ENCODE assay signal across 8 cellular contexts in genomic region chr1:235326719-235327558, GRCh38. TPM values are rescaled to one million over a fixed set of nuclear protein-coding genes. Genes with fewer than 3 reads are reported as not detected.
DNase-seq lines count a peak whose midpoint lies in the region; ATAC-seq, FAIRE-seq and TF ChIP-seq lines count a peak whose summit lies in the region.

No MANE protein-coding gene starts in this region.

- no peak overlapping the region for H2AFZ ChIP-seq in H1 (ENCODE audit: low read length)

- H3K9ac ChIP-seq in H1 (replicated peaks in 1 of 4; ENCODE audit: extremely low read depth in 1 of 4, low read depth in 3 of 4, low read length in 3 of 4), result peak overlapping the region; percentile 86 to 96 (median 93)

- peak overlapping the region; percentile 68 to 82 for H3K4me2 ChIP-seq in H1 (ENCODE audit: insufficient read depth in 1 of 2, low read depth in 2 of 2, low read length in 2 of 2)

- FAIRE-seq in H1 (lab: Jason Lieb, UNC), result no peak

- H3K9me3 ChIP-seq in BE2C (no peaks in the 10 kb centered on the region), H1 (ENCODE audit: insufficient read depth in 2 of 2, low read depth in 1 of 2, low read length in 1 of 2) (no peaks in the 10 kb centered on the region), mucosa of descending colon (no peaks in the 10 kb centered on the region)

- H3K79me2 ChIP-seq in H1 (ENCODE audit: control insufficient read depth in 1 of 2, insufficient read depth in 2 of 2, low read length in 2 of 2), result peaks cover 23 to 87% of the 10 kb centered on the region in 2 experiments

- H4K8ac ChIP-seq in H1 (ENCODE audit: extremely low read depth, insufficient read depth, low read length), result peak overlapping the region; percentile 79; the same call in 1 of the 2 replicates

- H2BK20ac ChIP-seq in H1 (ENCODE audit: low read length), result no peak overlapping the region

- no peak for TF ChIP-seq CTCF in BE2C (IDR thresholded peaks at IDR 0.05; ENCODE audit: low read depth, low read length)
- no peak for TF ChIP-seq CTCF in H1 (IDR thresholded peaks at IDR 0.05; ENCODE audit: control extremely low read depth in 1 of 3, insufficient read depth in 1 of 3, low read depth in 1 of 3, low read length in 3 of 3)
- TF ChIP-seq CTCF in mucosa of descending colon (IDR thresholded peaks at IDR 0.05), result no peak

- H3K27ac ChIP-seq in H1 (ENCODE audit: low read depth, low read length), result peak overlapping the region; percentile 90

- H3K23ac ChIP-seq in H1 (ENCODE audit: insufficient read length), result no peak overlapping the region

- no peak for TF ChIP-seq EP300 in H1 (IDR thresholded peaks at IDR 0.05; ENCODE audit: borderline replicate concordance in 1 of 2, low read depth in 2 of 2, low read length in 2 of 2)

- no peaks in the 10 kb centered on the region for H3K79me1 ChIP-seq in H1 (ENCODE audit: low read depth, low read length)

- no peak overlapping the region for H4K91ac ChIP-seq in H1 (replicated peaks; ENCODE audit: insufficient read length, low read length)

- H3K56ac ChIP-seq in H1 (replicated peaks; ENCODE audit: insufficient read length, low read depth, low read length), result no peak overlapping the region

- TF ChIP-seq POLR2A in H1 (IDR thresholded peaks at IDR 0.05; ENCODE audit: control extremely low read depth in 1 of 2, low read depth in 2 of 2, low read length in 2 of 2), result no peak

- H4K5ac ChIP-seq in H1 (ENCODE audit: insufficient read length, low read depth, low read length), result peak overlapping the region; percentile 65

- H2AK5ac ChIP-seq in H1 (ENCODE audit: low read depth, low read length), result no peak overlapping the region

- H3K4ac ChIP-seq in H1 (replicated peaks; ENCODE audit: insufficient read length, low read depth, low read length), result no peak overlapping the region

- no peak overlapping the region for H3K14ac ChIP-seq in H1 (ENCODE audit: insufficient read length)

- ATAC-seq in GM21529 (IDR thresholded peaks at IDR 0.05; ENCODE audit: unreplicated experiment) (peak; percentile 19), mucosa of descending colon (peak; percentile 0), HG02678 (IDR thresholded peaks at IDR 0.05; ENCODE audit: unreplicated experiment) (no peak)

- no peak overlapping the region for H2BK15ac ChIP-seq in H1 (ENCODE audit: low read length)

- no peak overlapping the region for H2BK12ac ChIP-seq in H1 (ENCODE audit: low read depth, low read length)

- peaks cover 5% of the 10 kb centered on the region for H3K23me2 ChIP-seq in H1 (ENCODE audit: low read depth, low read length)

- H4K20me1 ChIP-seq in H1 (replicated peaks in 1 of 2; ENCODE audit: control insufficient read depth in 1 of 2, insufficient read depth in 2 of 2, low read length in 2 of 2), result peaks cover 3 to 11% of the 10 kb centered on the region in 2 experiments

- DNase-seq in BE2C (peak; percentile 51), NCI-H345 treated with DMSO at 0.1 percent for 48 hours (lab: John Stamatoyannopoulos, UW; ENCODE audit: unreplicated experiment) (peak; percentile 100), H1 (ENCODE audit: low read depth in 1 of 2, low spot score in 2 of 2) (peak in 1 of 2 experiments; percentile 66), mucosa of descending colon (peak; percentile 56 to 68 (median 62))
- peak; percentile 20 to 39 (median 36) for DNase-seq in activated CD8-positive, alpha-beta memory T cell treated with anti-CD3 and anti-CD28 coated beads for 48 hours (ENCODE audit: low read depth in 2 of 3, low spot score in 2 of 3)
- peak; percentile 14 to 30 for DNase-seq in stimulated activated CD8-positive, alpha-beta memory T cell treated with anti-CD3 and anti-CD28 coated beads, Interleukin-2, amount 100 ng/mL, for 1 hour (ENCODE audit: low read depth in 2 of 2)

- WGBS in H1 (ENCODE audit: extremely low coverage in 1 of 2, insufficient coverage in 1 of 2, insufficient read length in 1 of 2, insufficient replicate concordance in 2 of 2, low coverage in 1 of 2, low lambda C conversion rate in 2 of 2, missing lambda C conversion rate in 1 of 2), 2 experiments, result 3% methylated on average over 44 of the region's 78 CpGs; no CpG with 5 or more reads in 1 of the 2 experiments

- CTCF ChIA-PET in H1 (lab: Charles Lee; ENCODE audit: partially characterized antibody), result interaction anchor here (1.3 kb wide), 1 partner anchor 97 kb away, joined by 3 read pairs; no protein-coding TSS in a partner anchor

- peaks cover 14% of the 10 kb centered on the region for H3K36me3 ChIP-seq in BE2C
- peaks cover 0 to 17% (median 0%) of the 10 kb centered on the region in 4 experiments; a peak in 2 of 8 replicates for H3K36me3 ChIP-seq in H1 (ENCODE audit: control insufficient read depth in 2 of 4, insufficient read depth in 4 of 4, low read length in 3 of 4)
- no peaks in the 10 kb centered on the region for H3K36me3 ChIP-seq in mucosa of descending colon (ENCODE audit: low read depth)

- peak overlapping the region; percentile 93 for H3K4me3 ChIP-seq in BE2C (ENCODE audit: low read depth, low read length)
- H3K4me3 ChIP-seq in H1 (ENCODE audit: extremely low read depth in 1 of 4, insufficient read depth in 2 of 4, low read depth in 3 of 4, low read length in 4 of 4), result peak overlapping the region; percentile 45 to 95 (median 86)
- H3K4me3 ChIP-seq in mucosa of descending colon, result peak overlapping the region; percentile 100

- H3K4me1 ChIP-seq in BE2C (no peaks in the 10 kb centered on the region), H1 (replicated peaks in 1 of 4; ENCODE audit: control insufficient read depth in 3 of 4, insufficient read depth in 4 of 4, low read length in 3 of 4) (peaks cover 0 to 8% (median 1%) of the 10 kb centered on the region in 4 experiments; a peak in 3 of 7 replicates), mucosa of descending colon (ENCODE audit: low read depth) (peaks cover 45% of the 10 kb centered on the region)

- no peak overlapping the region for H2BK120ac ChIP-seq in H1 (replicated peaks; ENCODE audit: low read depth, low read length)

- 0 out of 2 replicates have a peak overlapping the region, but pooled peaks have one; percentile 13 for H3K18ac ChIP-seq in H1 (ENCODE audit: extremely low read depth, low read length)

- intact Hi-C loops in mucosa of descending colon (cut with DNase I, micrococcal nuclease), result no loop called here

- no peak for TF ChIP-seq RAD21 in H1 (IDR thresholded peaks at IDR 0.05 in 1 of 2, conservative IDR thresholded peaks at IDR 0.05 in 1 of 2; ENCODE audit: low read depth in 2 of 2, low read length in 2 of 2)

- H3K27me3 ChIP-seq in BE2C (no peaks in the 10 kb centered on the region), H1 (replicated peaks in 1 of 4; ENCODE audit: control insufficient read depth in 3 of 4, extremely low read depth in 1 of 4, insufficient read depth in 3 of 4, low read length in 3 of 4) (no peaks in the 10 kb centered on the region)

- POLR2A ChIA-PET in H1 (lab: Charles Lee; ENCODE audit: partially characterized antibody), result interaction anchor here (0.8 to 6.8 kb wide), 4 partner anchors 12 to 41 kb away, joined by 3 to 39 read pairs (median 6); partner anchors contain the start of gene TBCE

- peak overlapping the region; percentile 76 for H2BK5ac ChIP-seq in H1 (ENCODE audit: low read depth, low read length)

TF ChIP-seq in H1, 55 proteins besides CTCF, POLR2A, EP300 and RAD21 (continues in another document):
- TF ChIP-seq RXRA (IDR thresholded peaks at IDR 0.05; ENCODE audit: insufficient read depth, low read depth, low read length) (no peak), SRF (IDR thresholded peaks at IDR 0.05; ENCODE audit: low read depth, low read length) (no peak), TAF7 (optimal IDR thresholded peaks at IDR 0.05; ENCODE audit: borderline replicate concordance, low read depth, low read length) (no peak), POLR2AphosphoS5 (IDR thresholded peaks at IDR 0.05; ENCODE audit: low read depth, low read length) (no peak), SAP30 (IDR thresholded peaks at IDR 0.05; ENCODE audit: insufficient read depth, insufficient replicate concordance, low read length) (peak; percentile 38), TEAD4 (IDR thresholded peaks at IDR 0.05; ENCODE audit: low read depth, low read length) (no peak)

RNA-seq across cellular contexts. Expression of gene ARID4B, which starts 1.0 kb away (rescaled TPM):
- 13.1 TPM for polyA plus RNA-seq in BE2C (2012; ENCODE audit: insufficient read depth, insufficient read length, low read depth)
- 28.8 and 29.2 TPM in 2 replicates for total RNA-seq in H1 (2021; fragmentation: NEBNext Ultra II Directional; extraction: Animal tissue kit (Norgen Biotek cat#: 25700))
- polyA plus RNA-seq in H1 (2011; rRNA removed), result 3.3 and 5.1 TPM in 2 replicates
- polyA plus RNA-seq in H1 (2011; cell fraction: cytosol; rRNA removed), result 8.3 TPM
- 20.1 TPM for polyA plus RNA-seq in H1 (2011; cell fraction: nucleus; rRNA removed)
- 15.0 to 19.7 TPM (median 16.4 TPM) in 4 replicates for polyA plus RNA-seq in H1 (2012, experiment 1 of 2)
- polyA plus RNA-seq in H1 (2012, experiment 2 of 2), result 1.1 TPM
- 21.7 TPM for polyA plus RNA-seq in H1 (2013, experiment 1 of 2)
- polyA plus RNA-seq in H1 (2013, experiment 2 of 2), result 21.9 TPM
- polyA minus RNA-seq in H1 (2011; rRNA and poly(A)+ RNA removed), result 20.5 and 20.9 TPM in 2 replicates
- polyA minus RNA-seq in H1 (2011; cell fraction: cytosol; rRNA and poly(A)+ RNA removed), result 18.4 TPM
- polyA minus RNA-seq in H1 (2011; cell fraction: nucleus; rRNA and poly(A)+ RNA removed), result 52.9 TPM
- 10 to 100 TPM; 25.9 to 40.5 (median 37.3) TPM for total RNA-seq in mucosa of descending colon

RNA-seq across cellular contexts. Expression of gene GGPS1, which starts 1.4 kb away (rescaled TPM):
- polyA plus RNA-seq in BE2C (2012; ENCODE audit: insufficient read depth, insufficient read length, low read depth), result 39.0 TPM
- total RNA-seq in H1 (2021; fragmentation: NEBNext Ultra II Directional; extraction: Animal tissue kit (Norgen Biotek cat#: 25700)), result 40.4 and 43.6 TPM in 2 replicates
- polyA plus RNA-seq in H1 (2011; rRNA removed), result 10.9 and 20.9 TPM in 2 replicates
- 22.2 TPM for polyA plus RNA-seq in H1 (2011; cell fraction: cytosol; rRNA removed)
- polyA plus RNA-seq in H1 (2011; cell fraction: nucleus; rRNA removed), result 12.5 TPM
- 21.1 to 34.1 TPM (median 24.2 TPM) in 4 replicates for polyA plus RNA-seq in H1 (2012, experiment 1 of 2)
- 4.3 TPM for polyA plus RNA-seq in H1 (2012, experiment 2 of 2)
- polyA plus RNA-seq in H1 (2013, experiment 1 of 2), result 29.1 TPM
- 31.8 TPM for polyA plus RNA-seq in H1 (2013, experiment 2 of 2)
- polyA minus RNA-seq in H1 (2011; rRNA and poly(A)+ RNA removed), result 29.0 and 29.3 TPM in 2 replicates
- 11.0 TPM for polyA minus RNA-seq in H1 (2011; cell fraction: cytosol; rRNA and poly(A)+ RNA removed)
- 14.6 TPM for polyA minus RNA-seq in H1 (2011; cell fraction: nucleus; rRNA and poly(A)+ RNA removed)
- total RNA-seq in mucosa of descending colon, result 10 to 100 TPM; 26.4 to 40.8 (median 34.1) TPM

RNA-seq across cellular contexts. Expression of gene TBCE, which starts 40.3 kb away (rescaled TPM):
- polyA plus RNA-seq in BE2C (2012; ENCODE audit: insufficient read depth, insufficient read length, low read depth), result 35.7 TPM
- total RNA-seq in H1 (2021; fragmentation: NEBNext Ultra II Directional; extraction: Animal tissue kit (Norgen Biotek cat#: 25700)), result 42.9 and 44.1 TPM in 2 replicates
- 14.5 and 22.7 TPM in 2 replicates for polyA plus RNA-seq in H1 (2011; rRNA removed)
- 31.6 TPM for polyA plus RNA-seq in H1 (2011; cell fraction: cytosol; rRNA removed)
- 12.4 TPM for polyA plus RNA-seq in H1 (2011; cell fraction: nucleus; rRNA removed)
- 39.7 to 72.2 TPM (median 46.4 TPM) in 4 replicates for polyA plus RNA-seq in H1 (2012, experiment 1 of 2)
- 14.9 TPM for polyA plus RNA-seq in H1 (2012, experiment 2 of 2)
- polyA plus RNA-seq in H1 (2013, experiment 1 of 2), result 41.5 TPM
- 45.3 TPM for polyA plus RNA-seq in H1 (2013, experiment 2 of 2)
- polyA minus RNA-seq in H1 (2011; rRNA and poly(A)+ RNA removed), result 18.5 and 26.1 TPM in 2 replicates
- polyA minus RNA-seq in H1 (2011; cell fraction: cytosol; rRNA and poly(A)+ RNA removed), result 14.9 TPM
- 17.2 TPM for polyA minus RNA-seq in H1 (2011; cell fraction: nucleus; rRNA and poly(A)+ RNA removed)
- total RNA-seq in mucosa of descending colon, result 10 to 100 TPM; 21.1 to 25.5 (median 23.9) TPM
